Comparison of ENCODE assay signal across 23 cellular contexts in the genomic region with DNA sequence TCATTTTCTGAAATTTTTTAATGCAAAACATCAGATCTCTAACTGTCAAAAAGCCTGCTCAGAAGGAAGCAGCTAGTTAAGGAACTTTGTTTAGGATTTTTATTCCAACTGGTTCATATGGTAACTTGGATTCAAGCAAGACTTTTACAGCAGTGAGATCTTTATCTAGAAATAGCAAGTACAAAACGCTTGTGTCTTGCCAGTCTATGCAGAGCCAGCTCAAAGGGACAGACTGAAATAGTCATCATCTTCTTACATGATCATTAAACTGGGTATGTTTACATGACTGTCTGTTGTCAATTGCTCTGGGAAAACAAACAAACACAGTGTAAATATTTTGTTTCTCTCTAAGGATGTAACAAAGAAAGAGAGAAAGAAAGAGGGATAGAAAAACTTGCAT. TPM values are rescaled to one million over a fixed set of nuclear protein-coding genes. Genes with fewer than 3 reads are reported as not detected.
A peak's percentile ranks its signal among the peaks of the same experiment; 100 is the strongest.
DNase-seq lines count a peak whose midpoint lies in the region; ATAC-seq and TF ChIP-seq lines count a peak whose summit lies in the region.
"Had no signal": no experiment of that assay in that cellular context is flagged by ENCODE, and none has a peak within 500 bp of the region (broad histone marks: within the 10 kb centered on the region; RNA-seq: fewer than 3 reads in every experiment).

No MANE protein-coding gene starts in this region.

- WGBS in GM23248 (ENCODE audit: low coverage in 1 of 2, low lambda C conversion rate in 2 of 2, missing lambda C conversion rate in 2 of 2), 2 experiments = 7 to 14% methylated on average over 1 of the region's 1 CpG

- H3K36me3 ChIP-seq in GM23248 (ENCODE audit: low read depth) = peaks cover 34% of the 10 kb centered on the region
- peaks cover 9% of the 10 kb centered on the region for H3K36me3 ChIP-seq in adipocyte (ENCODE audit: control insufficient read depth, insufficient read depth, low read length, severe bottlenecking)
- H3K36me3 ChIP-seq in gastrocnemius medialis = no peaks in the 10 kb centered on the region
- H3K36me3 ChIP-seq: colonic mucosa, lower lobe of right lung, neutrophil had no signal

- peaks cover 86% of the 10 kb centered on the region for H3K79me2 ChIP-seq in GM23248 (ENCODE audit: insufficient read depth)

- no peaks in the 10 kb centered on the region for H3K9me2 ChIP-seq in GM23248 (ENCODE audit: insufficient read depth)

- H3F3A ChIP-seq in GM23248 (ENCODE audit: insufficient read depth) = peaks cover 58% of the 10 kb centered on the region

- intact Hi-C loops in gastrocnemius medialis (cut with DNase I; ENCODE audit: low total_unique reads) (no loop called here), posterior cingulate gyrus (cut with DNase I) (no loop called here)

- H3K4me1 ChIP-seq in GM23248 (ENCODE audit: insufficient read depth) = no peaks in the 10 kb centered on the region
- H3K4me1 ChIP-seq in adipocyte (ENCODE audit: control insufficient read depth, insufficient read depth, low read length) = peaks cover 5% of the 10 kb centered on the region
- H3K4me1 ChIP-seq in gastrocnemius medialis = peaks cover 18 to 31% of the 10 kb centered on the region in 2 donors
- H3K4me1 ChIP-seq: colonic mucosa, lower lobe of right lung had no signal

- no peaks in the 10 kb centered on the region for H3K27me3 ChIP-seq in GM23248 (replicated peaks; ENCODE audit: insufficient read depth)
- H3K27me3 ChIP-seq in adipocyte (replicated peaks; ENCODE audit: control insufficient read depth, insufficient read depth, low read length) = no peaks in the 10 kb centered on the region
- H3K27me3 ChIP-seq in gastrocnemius medialis = no peaks in the 10 kb centered on the region
- H3K27me3 ChIP-seq: body of pancreas, colonic mucosa, hepatocyte, neutrophil had no signal

- TF ChIP-seq CTCF in fibroblast of villous mesenchyme (IDR thresholded peaks at IDR 0.05; ENCODE audit: insufficient read depth, low read depth, low read length) (no peak), gastrocnemius medialis (IDR thresholded peaks at IDR 0.05 in 4 of 5, conservative IDR thresholded peaks at IDR 0.05 in 1 of 5) (no peak)

- H3K27ac ChIP-seq in GM23248 = peak overlapping the region; percentile 32
- H3K27ac ChIP-seq in gastrocnemius medialis = peak overlapping the region; percentile 68 to 80 (median 74)
- H3K27ac ChIP-seq: body of pancreas, colonic mucosa, hepatocyte, lower lobe of right lung, neutrophil had no signal

- no peak for TF ChIP-seq POLR2A in gastrocnemius medialis (IDR thresholded peaks at IDR 0.05)

- H2AFZ ChIP-seq in GM23248 = no peak overlapping the region
- H2AFZ ChIP-seq: hepatocyte had no signal

- H3K4me3 ChIP-seq in GM23248 = no peak overlapping the region
- H3K4me3 ChIP-seq in adipocyte (ENCODE audit: low read length) = no peak overlapping the region
- no peak overlapping the region for H3K4me3 ChIP-seq in fibroblast of villous mesenchyme (ENCODE audit: low read depth, low read length)
- H3K4me3 ChIP-seq in gastrocnemius medialis = no peak overlapping the region
- H3K4me3 ChIP-seq: body of pancreas, colonic mucosa, hepatocyte, lower lobe of right lung had no signal

- no peaks in the 10 kb centered on the region for H3K9me3 ChIP-seq in GM23248 (ENCODE audit: low read depth)
- no peaks in the 10 kb centered on the region for H3K9me3 ChIP-seq in adipocyte (ENCODE audit: control insufficient read depth, low read length)
- H3K9me3 ChIP-seq in gastrocnemius medialis = no peaks in the 10 kb centered on the region
- H3K9me3 ChIP-seq: body of pancreas, colonic mucosa, lower lobe of right lung, neutrophil had no signal

- DNase-seq in GM23248 (peak; percentile 44), adipocyte (ENCODE audit: low read depth) (peak; percentile 65), fibroblast of villous mesenchyme (ENCODE audit: low read depth) (peak; percentile 50), gastrocnemius medialis (peak in 1 of 2 donors; percentile 24), posterior cingulate gyrus (no peak), HUDEP-2 (lab: John Stamatoyannopoulos, UW; ENCODE audit: unreplicated experiment in 76 of 76) (no peak)
- DNase-seq: activated CD4-positive, alpha-beta T cell treated with anti-CD3 and anti-CD28 coated beads, Interleukin-2, amount 10 ng/mL, durations not matched to agents 24 days and 14 days; activated CD8-positive, alpha-beta memory T cell treated with anti-CD3 and anti-CD28 coated beads, Interleukin-2, amount 10 ng/mL, durations not matched to agents 7 days and 5 days; body of pancreas; CD8-positive, alpha-beta memory T cell; colonic mucosa; foreskin fibroblast; HCEC 1CT; lower lobe of right lung; NCI-H1436; NCI-H774; SHP77 treated with DMSO at 0.1 percent for 48 hours had no signal

- H3K4me2 ChIP-seq in GM23248 (ENCODE audit: unreplicated experiment) = no peak overlapping the region
- H3K4me2 ChIP-seq: hepatocyte had no signal

- in situ Hi-C loops in GM23248 (cut with MboI) = no loop called here
- in situ Hi-C loops in gastrocnemius medialis (cut with MboI; ENCODE audit: low sequenced_read_pairs in 4 of 4) = no loop called here

- peak; percentile 97 to 98 for ATAC-seq in gastrocnemius medialis
- no peak for ATAC-seq in GM19395 (IDR thresholded peaks at IDR 0.05; ENCODE audit: unreplicated experiment)
- ATAC-seq in HG03135 (IDR thresholded peaks at IDR 0.05; ENCODE audit: unreplicated experiment) = no peak
- ATAC-seq: activated CD8-positive, alpha-beta memory T cell treated with anti-CD3 and anti-CD28 coated beads, Interleukin-2, amount 10 ng/mL, durations not matched to agents 7 days and 5 days; body of pancreas; lower lobe of right lung had no signal

- H4K20me1 ChIP-seq in GM23248 (ENCODE audit: insufficient read depth) = no peaks in the 10 kb centered on the region

- H3K9ac ChIP-seq in GM23248 (no peak overlapping the region), adipocyte (ENCODE audit: low read length) (no peak overlapping the region)

RNA-seq across cellular contexts. Expression of gene DDAH1, which starts 37.6 kb away (rescaled TPM):
- total RNA-seq in GM23248 (2014; rRNA removed; shearing (Covaris generic)) = 162 and 168 TPM in 2 replicates
- polyA plus RNA-seq in GM23248 (2016; fragmentation: Nextera tagmentation; extraction: Ambion mirVana) = 234 and 238 TPM in 2 replicates
- total RNA-seq in fibroblast of villous mesenchyme (135 and 259 TPM in 2 replicates), gastrocnemius medialis (10 to 100 TPM in 3 of 4 donors, 1 to 10 TPM in 1; 5.9 to 28.7 (median 13.2) TPM)
- total RNA-seq: activated CD4-positive, alpha-beta T cell treated with anti-CD3 and anti-CD28 coated beads, Interleukin-2, amount 10 ng/mL, durations not matched to agents 24 days and 14 days; activated CD8-positive, alpha-beta memory T cell treated with anti-CD3 and anti-CD28 coated beads, Interleukin-2, amount 10 ng/mL, durations not matched to agents 7 days and 5 days; activated T-helper 1 cell treated with anti-CD3 and anti-CD28 coated beads, Interleukin-12 subunit alpha, Interleukin-12 subunit beta, Interleukin-2, Interleukin-4 antibody, amounts not matched to agents 30 ng/mL and 10 ng/mL and 1 ng/mL, durations not matched to agents 14 hours and 24 hours and 36 hours; CD8-positive, alpha-beta memory T cell; T-helper 1 cell treated with Interleukin-12 subunit alpha and Interleukin-12 subunit beta and Interleukin-4 antibody, amounts not matched to agents 30 ng/mL and 1 ng/mL, for 36 hours had no signal
- polyA plus RNA-seq: CD8-positive, alpha-beta memory T cell had no signal

Comparison
In these comparisons a context has a peak if more than half of its experiments do, and no peak if none do; other contexts are left out.
1. DNase-seq: peak in GM23248 (single experiment), adipocyte (single experiment) and fibroblast of villous mesenchyme (single experiment); none in posterior cingulate gyrus (0 of 10) and HUDEP-2 (0 of 76).
2. ATAC-seq: peak in gastrocnemius medialis (2 of 2); none in GM19395 (single experiment) and HG03135 (single experiment).